Comparison of ENCODE assay signal across 22 cellular contexts in genomic region chr21:23963454-23963853, GRCh38.
DNase-seq lines count a peak whose midpoint lies in the region; ATAC-seq and TF ChIP-seq lines count a peak whose summit lies in the region.
"Had no signal": no experiment of that assay in that cellular context is flagged by ENCODE, and none has a peak within 500 bp of the region (broad histone marks: within the 10 kb centered on the region; RNA-seq: fewer than 3 reads in every experiment).

No MANE protein-coding gene starts in this region.

- H3K4me3 ChIP-seq in astrocyte of the spinal cord (ENCODE audit: low read depth, low read length), result no peak overlapping the region
- H3K4me3 ChIP-seq: body of pancreas, lung, right atrium auricular region, upper lobe of right lung had no signal

- no peak overlapping the region for H3K4me3 Mint-ChIP-seq in chondrocyte (ENCODE audit: unreplicated experiment)
- H3K4me3 Mint-ChIP-seq: activated naive CD8-positive, alpha-beta T cell treated with anti-CD3 and anti-CD28 coated beads for 36 hours; CD8-positive, alpha-beta memory T cell; stimulated activated effector memory CD8-positive, alpha-beta T cell treated with anti-CD3 and anti-CD28 coated beads, Interleukin-12 subunit alpha, Interleukin-12 subunit beta, amount 100 ng/mL, for 72 hours had no signal

- peak; percentile 37 for DNase-seq in NCI-H1092 treated with DMSO at 0.1 percent for 48 hours (lab: John Stamatoyannopoulos, UW)
- no peak for DNase-seq in NCI-H1092 (lab: John Stamatoyannopoulos, UW)
- peak; percentile 57 for DNase-seq in HT1080 (ENCODE audit: low read depth)
- DNase-seq in NCI-H345 treated with DMSO at 0.1 percent for 48 hours (lab: John Stamatoyannopoulos, UW; ENCODE audit: unreplicated experiment), result peak; percentile 68
- peak; percentile 22 for DNase-seq in astrocyte of the spinal cord (ENCODE audit: low read depth, low spot score)
- no peak for DNase-seq in chondrocyte (ENCODE audit: low spot score)
- DNase-seq in activated CD4-positive, alpha-beta T cell treated with anti-CD3 and anti-CD28 coated beads, Interleukin-2, amount 50 U/mL, for 1 hour, result no peak
- DNase-seq: activated CD8-positive, alpha-beta memory T cell treated with anti-CD3 and anti-CD28 coated beads, Interleukin-2, amount 50 U/mL, for 48 hours; activated naive CD8-positive, alpha-beta T cell treated with anti-CD3 and anti-CD28 coated beads for 36 hours; body of pancreas; CD8-positive, alpha-beta memory T cell; erythroblast; H7; head of caudate nucleus; NCI-H1694; T1000; upper lobe of right lung had no signal

- in situ Hi-C loops in astrocyte of the spinal cord (cut with HindIII; ENCODE audit: low sequenced_read_pairs), result no loop called here

- H3K27me3 Mint-ChIP-seq in chondrocyte (ENCODE audit: low read depth), result no peaks in the 10 kb centered on the region
- H3K27me3 Mint-ChIP-seq: activated naive CD8-positive, alpha-beta T cell treated with anti-CD3 and anti-CD28 coated beads for 36 hours; CD8-positive, alpha-beta memory T cell had no signal

- no peaks in the 10 kb centered on the region for H3K4me1 Mint-ChIP-seq in chondrocyte (ENCODE audit: low read depth)

- no peak overlapping the region for H3K27ac Mint-ChIP-seq in chondrocyte (ENCODE audit: unreplicated experiment)
- H3K27ac Mint-ChIP-seq: activated naive CD8-positive, alpha-beta T cell treated with anti-CD3 and anti-CD28 coated beads for 36 hours; activated T-helper 2 cell treated with anti-CD3 and anti-CD28 coated beads, Interferon-gamma antibody, Interleukin-2, Interleukin-4, amounts not matched to agents 10 μg/mL and 5 μg/mL and 100 μg/mL, durations not matched to agents 14 hours and 24 hours and 36 hours; CD8-positive, alpha-beta memory T cell; stimulated activated effector memory CD8-positive, alpha-beta T cell treated with anti-CD3 and anti-CD28 coated beads, Interleukin-12 subunit alpha, Interleukin-12 subunit beta, amount 100 ng/mL, for 72 hours had no signal

- TF ChIP-seq CTCF in astrocyte of the spinal cord (IDR thresholded peaks at IDR 0.05; ENCODE audit: low read depth, low read length), result no peak
- no peak for TF ChIP-seq CTCF in chondrocyte (IDR thresholded peaks at IDR 0.05)

- ATAC-seq in HG02970 (IDR thresholded peaks at IDR 0.05; ENCODE audit: low FRiP score, unreplicated experiment), result no peak
- ATAC-seq: body of pancreas; stimulated activated effector memory CD8-positive, alpha-beta T cell treated with anti-CD3 and anti-CD28 coated beads, Interleukin-12 subunit alpha, Interleukin-12 subunit beta, amount 100 ng/mL, for 72 hours; upper lobe of right lung had no signal

- peaks cover 51% of the 10 kb centered on the region for H3K9me3 Mint-ChIP-seq in chondrocyte (ENCODE audit: low read depth)
- H3K9me3 Mint-ChIP-seq: activated naive CD8-positive, alpha-beta T cell treated with anti-CD3 and anti-CD28 coated beads for 36 hours; activated T-helper 2 cell treated with anti-CD3 and anti-CD28 coated beads, Interferon-gamma antibody, Interleukin-2, Interleukin-4, amounts not matched to agents 10 μg/mL and 5 μg/mL and 100 μg/mL, durations not matched to agents 14 hours and 24 hours and 36 hours had no signal

- no peaks in the 10 kb centered on the region for H3K36me3 Mint-ChIP-seq in chondrocyte (ENCODE audit: low read depth)
- H3K36me3 Mint-ChIP-seq: activated naive CD8-positive, alpha-beta T cell treated with anti-CD3 and anti-CD28 coated beads for 36 hours; CD8-positive, alpha-beta memory T cell; stimulated activated effector memory CD8-positive, alpha-beta T cell treated with anti-CD3 and anti-CD28 coated beads, Interleukin-12 subunit alpha, Interleukin-12 subunit beta, amount 100 ng/mL, for 72 hours had no signal

Comparison
In these comparisons a context has a peak if more than half of its experiments do, and no peak if none do; other contexts are left out.
1. DNase-seq: peak in NCI-H1092 treated with DMSO at 0.1 percent for 48 hours (single experiment), HT1080 (single experiment), NCI-H345 treated with DMSO at 0.1 percent for 48 hours (single experiment) and astrocyte of the spinal cord (single experiment); none in NCI-H1092 (single experiment), chondrocyte (single experiment) and activated CD4-positive, alpha-beta T cell treated with anti-CD3 and anti-CD28 coated beads, Interleukin-2, amount 50 U/mL, for 1 hour (single experiment).